17 cellular contexts compared by ENCODE assay signal in the genomic region with DNA sequence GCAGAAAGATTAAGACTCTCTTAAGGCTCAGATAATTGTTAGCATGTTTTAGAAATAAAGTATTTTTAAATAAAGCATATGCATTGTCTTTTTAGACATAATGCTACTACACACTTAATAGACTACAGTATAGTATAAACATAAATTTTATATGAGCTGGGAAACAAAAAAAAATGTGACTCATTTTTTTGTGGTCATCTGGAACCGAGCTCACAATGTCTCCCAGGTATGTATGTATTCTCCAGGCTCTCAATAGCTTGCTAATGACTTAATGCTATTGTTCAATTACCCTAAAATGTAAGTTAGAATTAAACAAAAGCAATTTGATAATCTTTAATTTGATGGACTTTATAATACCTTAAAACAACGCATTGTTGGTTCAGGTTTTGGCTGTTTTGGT.
DNase-seq lines count a peak whose midpoint lies in the region; ATAC-seq and TF ChIP-seq lines count a peak whose summit lies in the region.
"Had no signal": no experiment of that assay in that cellular context is flagged by ENCODE, and none has a peak within 500 bp of the region (broad histone marks: within the 10 kb centered on the region; RNA-seq: fewer than 3 reads in every experiment).

No MANE protein-coding gene starts in this region.

- DNase-seq in GM23248 (peak; percentile 6), PC-3 (peak; percentile 72), endothelial cell (ENCODE audit: low spot score) (no peak), SHP77 (lab: John Stamatoyannopoulos, UW) (no peak), OCI-M2 (lab: John Stamatoyannopoulos, UW; ENCODE audit: unreplicated experiment) (no peak), dorsolateral prefrontal cortex (no peak)
- DNase-seq: Calu3; CD4-positive, alpha-beta memory T cell; NCI-H1105 treated with DMSO at 0.1 percent for 48 hours; NCI-H1694 treated with DMSO at 0.1 percent for 48 hours; NCI-H2107; NCI-H2227 treated with DMSO at 0.1 percent for 48 hours; PC-9; SW 1271 had no signal

- no TSS peak for BruUV-seq in PC-3 (replicated peaks; lab: Mats Ljungman, UMichigan)

- no peaks in the 10 kb centered on the region for H3K9me3 Mint-ChIP-seq in endothelial cell (ENCODE audit: unreplicated experiment)

- POLR2A ChIA-PET in PC-3 (lab: Charles Lee; ENCODE audit: unreplicated experiment): interaction anchor here (0.6 kb wide), 1 partner anchor 276 kb away, joined by 3 read pairs; no protein-coding TSS in a partner anchor

- H2AFZ ChIP-seq in GM23248 (no peak overlapping the region), PC-3 (ENCODE audit: low read length) (no peak overlapping the region), neural cell (ENCODE audit: low read depth, low read length) (no peak overlapping the region)
- H2AFZ ChIP-seq: PC-9 had no signal

- no peaks in the 10 kb centered on the region for H3K9me3 ChIP-seq in GM23248 (ENCODE audit: low read depth)
- H3K9me3 ChIP-seq in PC-3 (ENCODE audit: low read length): no peaks in the 10 kb centered on the region
- no peaks in the 10 kb centered on the region for H3K9me3 ChIP-seq in neural cell (ENCODE audit: low read length)
- H3K9me3 ChIP-seq: BLaER1 had no signal

- peak; percentile 96 for ATAC-seq in PC-3

- no peaks in the 10 kb centered on the region for H3K36me3 Mint-ChIP-seq in endothelial cell (ENCODE audit: low read depth, unreplicated experiment)
- H3K36me3 Mint-ChIP-seq: CD4-positive, alpha-beta memory T cell had no signal

- H3K27ac ChIP-seq in GM23248 (no peak overlapping the region), PC-3 (ENCODE audit: low read length) (no peak overlapping the region), neural cell (ENCODE audit: low read length) (peak overlapping the region; percentile 21), dorsolateral prefrontal cortex (no peak overlapping the region)
- H3K27ac ChIP-seq: BLaER1, HL-60, PC-9 had no signal

- H4K20me1 ChIP-seq in GM23248 (ENCODE audit: insufficient read depth) (no peaks in the 10 kb centered on the region), PC-3 (ENCODE audit: low read length) (no peaks in the 10 kb centered on the region), neural cell (ENCODE audit: insufficient read depth) (no peaks in the 10 kb centered on the region)
- H4K20me1 ChIP-seq: BLaER1 had no signal

- CTCF ChIA-PET in PC-3 (lab: Charles Lee): no interaction called here

- H3K9me2 ChIP-seq in GM23248 (ENCODE audit: insufficient read depth) (no peaks in the 10 kb centered on the region), PC-3 (replicated peaks; ENCODE audit: low read length) (no peaks in the 10 kb centered on the region), neural cell (ENCODE audit: insufficient read depth, low read length) (no peaks in the 10 kb centered on the region)

- no peaks in the 10 kb centered on the region for H3K27me3 ChIP-seq in GM23248 (replicated peaks; ENCODE audit: insufficient read depth)
- H3K27me3 ChIP-seq in PC-3 (ENCODE audit: low read length): no peaks in the 10 kb centered on the region
- H3K27me3 ChIP-seq in neural cell (ENCODE audit: insufficient read depth, low read depth, low read length): no peaks in the 10 kb centered on the region
- H3K27me3 ChIP-seq in dorsolateral prefrontal cortex: no peaks in the 10 kb centered on the region
- H3K27me3 ChIP-seq: BLaER1 had no signal

- no peak overlapping the region for H3K4me3 Mint-ChIP-seq in endothelial cell (ENCODE audit: unreplicated experiment)
- H3K4me3 Mint-ChIP-seq: CD4-positive, alpha-beta memory T cell had no signal

- peaks cover 40% of the 10 kb centered on the region for H3K4me1 Mint-ChIP-seq in endothelial cell (ENCODE audit: unreplicated experiment)
- H3K4me1 Mint-ChIP-seq: CD4-positive, alpha-beta memory T cell had no signal

- intact Hi-C loops in PC-3 (cut with micrococcal nuclease): loop anchor here (10.0 kb wide), 2 partner anchors 573 to 703 kb away; no protein-coding TSS in a partner anchor
- intact Hi-C loops in dorsolateral prefrontal cortex (cut with DNase I): no loop called here

- in situ Hi-C loops in GM23248 (cut with MboI): no loop called here

- H3K4me1 ChIP-seq in GM23248 (ENCODE audit: insufficient read depth) (no peaks in the 10 kb centered on the region), PC-3 (ENCODE audit: insufficient read depth, low read length) (peaks cover 3% of the 10 kb centered on the region; the same call in 1 of the 2 replicates)
- H3K4me1 ChIP-seq: BLaER1 had no signal

- peak overlapping the region; percentile 89 for H3K27ac Mint-ChIP-seq in endothelial cell (ENCODE audit: unreplicated experiment)
- H3K27ac Mint-ChIP-seq: CD4-positive, alpha-beta memory T cell had no signal

- H3K9ac ChIP-seq in GM23248 (no peak overlapping the region), PC-3 (ENCODE audit: low read length) (no peak overlapping the region), neural cell (ENCODE audit: low read length) (no peak overlapping the region)
- H3K9ac ChIP-seq: BLaER1 had no signal

- H3K36me3 ChIP-seq in GM23248 (ENCODE audit: low read depth) (no peaks in the 10 kb centered on the region), PC-3 (ENCODE audit: low read depth, low read length) (no peaks in the 10 kb centered on the region), neural cell (ENCODE audit: insufficient read depth, low read length) (no peaks in the 10 kb centered on the region)
- H3K36me3 ChIP-seq: BLaER1 had no signal

- H3K27me3 Mint-ChIP-seq in endothelial cell (ENCODE audit: unreplicated experiment): peaks cover 11% of the 10 kb centered on the region

- no peaks in the 10 kb centered on the region for H3K79me2 ChIP-seq in GM23248 (ENCODE audit: insufficient read depth)
- H3K79me2 ChIP-seq in PC-3 (ENCODE audit: low read length): no peaks in the 10 kb centered on the region
- H3K79me2 ChIP-seq in neural cell (replicated peaks; ENCODE audit: insufficient read depth, low read length): no peaks in the 10 kb centered on the region

- no peak for TF ChIP-seq RAD21 in neural cell (conservative IDR thresholded peaks at IDR 0.05)

- no peak overlapping the region for H3K4me2 ChIP-seq in GM23248 (ENCODE audit: unreplicated experiment)
- H3K4me2 ChIP-seq in PC-3 (ENCODE audit: low read length): no peak overlapping the region
- no peak overlapping the region for H3K4me2 ChIP-seq in neural cell (ENCODE audit: low read length)
- H3K4me2 ChIP-seq: BLaER1, PC-9 had no signal

- 53 to 57% methylated on average over 2 of the region's 2 CpGs for WGBS in GM23248 (ENCODE audit: low coverage in 1 of 2, low lambda C conversion rate in 2 of 2, missing lambda C conversion rate in 2 of 2), 2 experiments

- no peaks in the 10 kb centered on the region for H3F3A ChIP-seq in GM23248 (ENCODE audit: insufficient read depth)
- no peaks in the 10 kb centered on the region for H3F3A ChIP-seq in PC-3 (ENCODE audit: low read length, unreplicated experiment)
- no peaks in the 10 kb centered on the region for H3F3A ChIP-seq in neural cell (ENCODE audit: insufficient read depth, low read length, poor library complexity, severe bottlenecking)

- H3K4me3 ChIP-seq in GM23248 (no peak overlapping the region), PC-3 (ENCODE audit: low read length) (no peak overlapping the region), neural cell (ENCODE audit: low read length) (no peak overlapping the region), dorsolateral prefrontal cortex (no peak overlapping the region)
- H3K4me3 ChIP-seq: BLaER1, PC-9 had no signal

- TF ChIP-seq EP300 in neural cell (conservative IDR thresholded peaks at IDR 0.05; ENCODE audit: poor library complexity, severe bottlenecking): no peak

- TF ChIP-seq CTCF in PC-3 (conservative IDR thresholded peaks at IDR 0.05; ENCODE audit: low read depth, low read length) (no peak), endothelial cell (IDR thresholded peaks at IDR 0.05; ENCODE audit: unreplicated experiment) (no peak), neural cell (IDR thresholded peaks at IDR 0.05; ENCODE audit: poor library complexity, severe bottlenecking) (no peak), dorsolateral prefrontal cortex (IDR thresholded peaks at IDR 0.05 in 54 of 56, conservative IDR thresholded peaks at IDR 0.05 in 2 of 56; ENCODE audit: low read depth in 1 of 56, partially characterized antibody in 56 of 56) (no peak)

TF ChIP-seq in neural cell, 6 proteins besides CTCF, POLR2A, EP300 and RAD21:
- TF ChIP-seq EZH2 (IDR thresholded peaks at IDR 0.05; ENCODE audit: borderline replicate concordance, insufficient read depth, low read length, poor library complexity, severe bottlenecking): no peak
- no peak for TF ChIP-seq TAF1 (IDR thresholded peaks at IDR 0.05; ENCODE audit: low read depth)
- TF ChIP-seq MXI1 (conservative IDR thresholded peaks at IDR 0.05; ENCODE audit: poor library complexity, severe bottlenecking): no peak
- no peak for TF ChIP-seq SMC3 (conservative IDR thresholded peaks at IDR 0.05; ENCODE audit: poor library complexity)
- no peak for TF ChIP-seq POLR2AphosphoS5 (IDR thresholded peaks at IDR 0.05)
- TF ChIP-seq, protein P1, sequence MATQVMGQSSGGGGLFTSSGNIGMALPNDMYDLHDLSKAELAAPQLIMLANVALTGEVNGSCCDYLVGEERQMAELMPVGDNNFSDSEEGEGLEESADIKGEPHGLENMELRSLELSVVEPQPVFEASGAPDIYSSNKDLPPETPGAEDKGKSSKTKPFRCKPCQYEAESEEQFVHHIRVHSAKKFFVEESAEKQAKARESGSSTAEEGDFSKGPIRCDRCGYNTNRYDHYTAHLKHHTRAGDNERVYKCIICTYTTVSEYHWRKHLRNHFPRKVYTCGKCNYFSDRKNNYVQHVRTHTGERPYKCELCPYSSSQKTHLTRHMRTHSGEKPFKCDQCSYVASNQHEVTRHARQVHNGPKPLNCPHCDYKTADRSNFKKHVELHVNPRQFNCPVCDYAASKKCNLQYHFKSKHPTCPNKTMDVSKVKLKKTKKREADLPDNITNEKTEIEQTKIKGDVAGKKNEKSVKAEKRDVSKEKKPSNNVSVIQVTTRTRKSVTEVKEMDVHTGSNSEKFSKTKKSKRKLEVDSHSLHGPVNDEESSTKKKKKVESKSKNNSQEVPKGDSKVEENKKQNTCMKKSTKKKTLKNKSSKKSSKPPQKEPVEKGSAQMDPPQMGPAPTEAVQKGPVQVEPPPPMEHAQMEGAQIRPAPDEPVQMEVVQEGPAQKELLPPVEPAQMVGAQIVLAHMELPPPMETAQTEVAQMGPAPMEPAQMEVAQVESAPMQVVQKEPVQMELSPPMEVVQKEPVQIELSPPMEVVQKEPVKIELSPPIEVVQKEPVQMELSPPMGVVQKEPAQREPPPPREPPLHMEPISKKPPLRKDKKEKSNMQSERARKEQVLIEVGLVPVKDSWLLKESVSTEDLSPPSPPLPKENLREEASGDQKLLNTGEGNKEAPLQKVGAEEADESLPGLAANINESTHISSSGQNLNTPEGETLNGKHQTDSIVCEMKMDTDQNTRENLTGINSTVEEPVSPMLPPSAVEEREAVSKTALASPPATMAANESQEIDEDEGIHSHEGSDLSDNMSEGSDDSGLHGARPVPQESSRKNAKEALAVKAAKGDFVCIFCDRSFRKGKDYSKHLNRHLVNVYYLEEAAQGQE (IDR thresholded peaks at IDR 0.05; ENCODE audit: borderline replicate concordance): no peak

Comparison
In these comparisons a context has a peak if more than half of its experiments do, and no peak if none do; other contexts are left out.
1. DNase-seq: peak in GM23248 (single experiment) and PC-3 (single experiment); none in endothelial cell (single experiment), SHP77 (0 of 2), OCI-M2 (single experiment) and dorsolateral prefrontal cortex (0 of 10).